Comparison of ENCODE assay signal across 8 cellular contexts in genomic region chr11:16607675-16608644, GRCh38.
DNase-seq lines count a peak whose midpoint lies in the region; ATAC-seq and TF ChIP-seq lines count a peak whose summit lies in the region.

No MANE protein-coding gene starts in this region.

- peaks cover 6% of the 10 kb centered on the region for H3K36me3 Mint-ChIP-seq in stimulated activated memory B cell treated with anti-CD40 and anti-IgM and Interleukin-4, amounts not matched to agents 10 μg/mL and 1 μg/mL and 100 μg/mL, for 72 hours
- no peaks in the 10 kb centered on the region for H3K36me3 Mint-ChIP-seq in activated naive CD4-positive, alpha-beta T cell treated with anti-CD3 and anti-CD28 coated beads for 36 hours (ENCODE audit: low read depth)

- ATAC-seq in stimulated activated memory B cell treated with anti-CD40 and anti-IgM and Interleukin-4, amounts not matched to agents 10 μg/mL and 1 μg/mL and 100 μg/mL, for 72 hours = no peak
- ATAC-seq in HG03432 (IDR thresholded peaks at IDR 0.05; ENCODE audit: unreplicated experiment) = no peak

- no peaks in the 10 kb centered on the region for H3K36me3 ChIP-seq in right atrium auricular region
- H3K36me3 ChIP-seq in sigmoid colon = no peaks in the 10 kb centered on the region

- H3K27me3 ChIP-seq in right atrium auricular region = peaks cover 0 to 5% of the 10 kb centered on the region in 2 donors
- H3K27me3 ChIP-seq in sigmoid colon = peaks cover 61 to 100% (median 92%) of the 10 kb centered on the region in 3 donors

- no peaks in the 10 kb centered on the region for H3K9me3 Mint-ChIP-seq in stimulated activated memory B cell treated with anti-CD40 and anti-IgM and Interleukin-4, amounts not matched to agents 10 μg/mL and 1 μg/mL and 100 μg/mL, for 72 hours
- no peaks in the 10 kb centered on the region for H3K9me3 Mint-ChIP-seq in activated naive CD4-positive, alpha-beta T cell treated with anti-CD3 and anti-CD28 coated beads for 36 hours

- no peaks in the 10 kb centered on the region for H3K27me3 Mint-ChIP-seq in stimulated activated memory B cell treated with anti-CD40 and anti-IgM and Interleukin-4, amounts not matched to agents 10 μg/mL and 1 μg/mL and 100 μg/mL, for 72 hours
- peaks cover 54% of the 10 kb centered on the region for H3K27me3 Mint-ChIP-seq in activated naive CD4-positive, alpha-beta T cell treated with anti-CD3 and anti-CD28 coated beads for 36 hours (ENCODE audit: low read depth)

- no peak overlapping the region for H3K27ac Mint-ChIP-seq in stimulated activated memory B cell treated with anti-CD40 and anti-IgM and Interleukin-4, amounts not matched to agents 10 μg/mL and 1 μg/mL and 100 μg/mL, for 72 hours
- H3K27ac Mint-ChIP-seq in activated naive CD4-positive, alpha-beta T cell treated with anti-CD3 and anti-CD28 coated beads for 36 hours = no peak overlapping the region

- H3K4me3 ChIP-seq in WI38 (ENCODE audit: low read depth, low read length) (peak overlapping the region; percentile 88), right atrium auricular region (peak overlapping the region; percentile 62 to 80), sigmoid colon (peak overlapping the region; percentile 34 to 56 (median 48))

- TF ChIP-seq CTCF in WI38 (IDR thresholded peaks at IDR 0.05; ENCODE audit: low read depth, low read length) (no peak), right atrium auricular region (IDR thresholded peaks at IDR 0.05) (no peak), sigmoid colon (IDR thresholded peaks at IDR 0.05) (no peak)

- DNase-seq in HuH-7.5 (ENCODE audit: low spot score) (peak; percentile 75), right atrium auricular region (ENCODE audit: low spot score) (peak; percentile 87), sigmoid colon (peak; percentile 77), SIG-M5 (lab: John Stamatoyannopoulos, UW) (no peak)
- no peak for DNase-seq in activated naive CD4-positive, alpha-beta T cell treated with anti-CD3 and anti-CD28 coated beads for 36 hours

- WGBS in sigmoid colon, 2 donors = 14 to 19% methylated on average over 25 of the region's 25 CpGs

- H3K27ac ChIP-seq in right atrium auricular region (peak overlapping the region; percentile 96 to 98), sigmoid colon (peak overlapping the region; percentile 55 to 73 (median 67))

- H3K4me3 Mint-ChIP-seq in stimulated activated memory B cell treated with anti-CD40 and anti-IgM and Interleukin-4, amounts not matched to agents 10 μg/mL and 1 μg/mL and 100 μg/mL, for 72 hours = no peak overlapping the region
- H3K4me3 Mint-ChIP-seq in activated naive CD4-positive, alpha-beta T cell treated with anti-CD3 and anti-CD28 coated beads for 36 hours = no peak overlapping the region

- TF ChIP-seq POLR2A in sigmoid colon (IDR thresholded peaks at IDR 0.05) = no peak

- H3K4me1 ChIP-seq in right atrium auricular region (peaks cover 0 to 26% of the 10 kb centered on the region in 2 donors), sigmoid colon (peaks cover 0 to 47% (median 43%) of the 10 kb centered on the region in 4 donors)

- TF ChIP-seq EP300 in sigmoid colon (IDR thresholded peaks at IDR 0.05) = no peak

- H3K4me1 Mint-ChIP-seq in stimulated activated memory B cell treated with anti-CD40 and anti-IgM and Interleukin-4, amounts not matched to agents 10 μg/mL and 1 μg/mL and 100 μg/mL, for 72 hours = peaks cover 23% of the 10 kb centered on the region
- H3K4me1 Mint-ChIP-seq in activated naive CD4-positive, alpha-beta T cell treated with anti-CD3 and anti-CD28 coated beads for 36 hours (ENCODE audit: low read depth) = peaks cover 30% of the 10 kb centered on the region

- H3K9me3 ChIP-seq in right atrium auricular region (no peaks in the 10 kb centered on the region), sigmoid colon (no peaks in the 10 kb centered on the region)

- intact Hi-C loops in sigmoid colon (cut with DNase I) = no loop called here
- intact Hi-C loops in activated naive CD4-positive, alpha-beta T cell treated with anti-CD3 and anti-CD28 coated beads for 36 hours (cut with micrococcal nuclease) = loop anchor here (5.0 to 10.0 kb wide), 3 partner anchors 294 to 1633 kb away; partner anchors contain the start of gene CALCA

- CTCF ChIA-PET in activated naive CD4-positive, alpha-beta T cell treated with anti-CD3 and anti-CD28 coated beads for 36 hours (lab: Charles Lee) = no interaction called here

Comparison
In these comparisons a context has a peak if more than half of its experiments do, and no peak if none do; other contexts are left out.
1. DNase-seq: peak in HuH-7.5 (single experiment), right atrium auricular region (single experiment) and sigmoid colon (single experiment); none in SIG-M5 (single experiment) and activated naive CD4-positive, alpha-beta T cell treated with anti-CD3 and anti-CD28 coated beads for 36 hours (single experiment).
2. Peak in every context shown above with its lines, with median percentiles within 50 percentile points of each other: H3K4me3 ChIP-seq.